Comparison of ENCODE assay signal across 1 cellular context in the genomic region with DNA sequence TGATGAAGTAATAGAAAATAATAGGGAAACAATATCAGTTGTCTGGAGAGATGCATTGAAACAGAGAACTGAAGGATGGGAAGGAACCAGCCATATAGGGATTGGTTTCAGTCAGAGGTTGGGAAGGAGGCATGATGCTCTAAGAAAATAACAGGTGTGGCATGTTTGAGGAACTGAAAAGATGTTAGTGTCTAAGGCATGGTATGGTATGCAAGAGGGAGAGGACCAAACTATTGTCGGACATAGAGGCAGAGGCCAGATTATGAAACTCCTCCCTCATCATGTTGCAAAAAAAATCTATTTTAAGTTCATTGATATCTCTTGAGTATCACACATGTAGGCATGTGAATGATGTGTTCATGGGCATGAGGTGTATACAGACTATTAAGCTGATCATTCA.
TF ChIP-seq lines count a peak whose summit lies in the region.

No MANE protein-coding gene starts in this region.

TF ChIP-seq in WTC11, 78 proteins besides CTCF, POLR2A, EP300 and RAD21 (continued from another document):
- TF ChIP-seq, protein P1, sequence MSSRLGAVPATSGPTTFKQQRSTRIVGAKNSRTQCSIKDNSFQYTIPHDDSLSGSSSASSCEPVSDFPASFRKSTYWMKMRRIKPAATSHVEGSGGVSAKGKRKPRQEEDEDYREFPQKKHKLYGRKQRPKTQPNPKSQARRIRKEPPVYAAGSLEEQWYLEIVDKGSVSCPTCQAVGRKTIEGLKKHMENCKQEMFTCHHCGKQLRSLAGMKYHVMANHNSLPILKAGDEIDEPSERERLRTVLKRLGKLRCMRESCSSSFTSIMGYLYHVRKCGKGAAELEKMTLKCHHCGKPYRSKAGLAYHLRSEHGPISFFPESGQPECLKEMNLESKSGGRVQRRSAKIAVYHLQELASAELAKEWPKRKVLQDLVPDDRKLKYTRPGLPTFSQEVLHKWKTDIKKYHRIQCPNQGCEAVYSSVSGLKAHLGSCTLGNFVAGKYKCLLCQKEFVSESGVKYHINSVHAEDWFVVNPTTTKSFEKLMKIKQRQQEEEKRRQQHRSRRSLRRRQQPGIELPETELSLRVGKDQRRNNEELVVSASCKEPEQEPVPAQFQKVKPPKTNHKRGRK (CRISPR knock-in tag; IDR thresholded peaks at IDR 0.05; ENCODE audit: borderline replicate concordance) = no peak
- TF ChIP-seq, protein P2, sequence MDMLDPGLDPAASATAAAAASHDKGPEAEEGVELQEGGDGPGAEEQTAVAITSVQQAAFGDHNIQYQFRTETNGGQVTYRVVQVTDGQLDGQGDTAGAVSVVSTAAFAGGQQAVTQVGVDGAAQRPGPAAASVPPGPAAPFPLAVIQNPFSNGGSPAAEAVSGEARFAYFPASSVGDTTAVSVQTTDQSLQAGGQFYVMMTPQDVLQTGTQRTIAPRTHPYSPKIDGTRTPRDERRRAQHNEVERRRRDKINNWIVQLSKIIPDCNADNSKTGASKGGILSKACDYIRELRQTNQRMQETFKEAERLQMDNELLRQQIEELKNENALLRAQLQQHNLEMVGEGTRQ (CRISPR knock-in tag; IDR thresholded peaks at IDR 0.05) = no peak
- TF ChIP-seq, protein P3, sequence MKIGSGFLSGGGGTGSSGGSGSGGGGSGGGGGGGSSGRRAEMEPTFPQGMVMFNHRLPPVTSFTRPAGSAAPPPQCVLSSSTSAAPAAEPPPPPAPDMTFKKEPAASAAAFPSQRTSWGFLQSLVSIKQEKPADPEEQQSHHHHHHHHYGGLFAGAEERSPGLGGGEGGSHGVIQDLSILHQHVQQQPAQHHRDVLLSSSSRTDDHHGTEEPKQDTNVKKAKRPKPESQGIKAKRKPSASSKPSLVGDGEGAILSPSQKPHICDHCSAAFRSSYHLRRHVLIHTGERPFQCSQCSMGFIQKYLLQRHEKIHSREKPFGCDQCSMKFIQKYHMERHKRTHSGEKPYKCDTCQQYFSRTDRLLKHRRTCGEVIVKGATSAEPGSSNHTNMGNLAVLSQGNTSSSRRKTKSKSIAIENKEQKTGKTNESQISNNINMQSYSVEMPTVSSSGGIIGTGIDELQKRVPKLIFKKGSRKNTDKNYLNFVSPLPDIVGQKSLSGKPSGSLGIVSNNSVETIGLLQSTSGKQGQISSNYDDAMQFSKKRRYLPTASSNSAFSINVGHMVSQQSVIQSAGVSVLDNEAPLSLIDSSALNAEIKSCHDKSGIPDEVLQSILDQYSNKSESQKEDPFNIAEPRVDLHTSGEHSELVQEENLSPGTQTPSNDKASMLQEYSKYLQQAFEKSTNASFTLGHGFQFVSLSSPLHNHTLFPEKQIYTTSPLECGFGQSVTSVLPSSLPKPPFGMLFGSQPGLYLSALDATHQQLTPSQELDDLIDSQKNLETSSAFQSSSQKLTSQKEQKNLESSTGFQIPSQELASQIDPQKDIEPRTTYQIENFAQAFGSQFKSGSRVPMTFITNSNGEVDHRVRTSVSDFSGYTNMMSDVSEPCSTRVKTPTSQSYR (CRISPR knock-in tag; IDR thresholded peaks at IDR 0.05) = no peak
- TF ChIP-seq FOXP1 (CRISPR knock-in tag; IDR thresholded peaks at IDR 0.05; ENCODE audit: borderline replicate concordance) (no peak), ZNF671 (CRISPR knock-in tag; IDR thresholded peaks at IDR 0.05) (no peak), MXD4 (CRISPR knock-in tag; IDR thresholded peaks at IDR 0.05; ENCODE audit: borderline replicate concordance) (no peak), FOXJ3 (CRISPR knock-in tag; IDR thresholded peaks at IDR 0.05; ENCODE audit: borderline replicate concordance) (no peak)
- TF ChIP-seq, protein P4, sequence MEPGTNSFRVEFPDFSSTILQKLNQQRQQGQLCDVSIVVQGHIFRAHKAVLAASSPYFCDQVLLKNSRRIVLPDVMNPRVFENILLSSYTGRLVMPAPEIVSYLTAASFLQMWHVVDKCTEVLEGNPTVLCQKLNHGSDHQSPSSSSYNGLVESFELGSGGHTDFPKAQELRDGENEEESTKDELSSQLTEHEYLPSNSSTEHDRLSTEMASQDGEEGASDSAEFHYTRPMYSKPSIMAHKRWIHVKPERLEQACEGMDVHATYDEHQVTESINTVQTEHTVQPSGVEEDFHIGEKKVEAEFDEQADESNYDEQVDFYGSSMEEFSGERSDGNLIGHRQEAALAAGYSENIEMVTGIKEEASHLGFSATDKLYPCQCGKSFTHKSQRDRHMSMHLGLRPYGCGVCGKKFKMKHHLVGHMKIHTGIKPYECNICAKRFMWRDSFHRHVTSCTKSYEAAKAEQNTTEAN (CRISPR knock-in tag; IDR thresholded peaks at IDR 0.05) = no peak
